Comparison of ENCODE assay signal across 8 cellular contexts in genomic region chr6:30213999-30214982, GRCh38. TPM values are rescaled to one million over a fixed set of nuclear protein-coding genes. Genes with fewer than 3 reads are reported as not detected.
A peak's percentile ranks its signal among the peaks of the same experiment; 100 is the strongest.
DNase-seq lines count a peak whose midpoint lies in the region; ATAC-seq lines count a peak whose summit lies in the region.

No MANE protein-coding gene starts in this region.

- DNase-seq in Caki2 (ENCODE audit: low read depth) (peak; percentile 79), SK-N-DZ (ENCODE audit: low spot score) (peak; percentile 65), glomerular visceral epithelial cell (ENCODE audit: extremely low spot score) (peak; percentile 77), occipital lobe (lab: John Stamatoyannopoulos, UW) (peak; percentile 55), superior temporal gyrus (ENCODE audit: extremely low spot score) (peak; percentile 76)
- DNase-seq in Jurkat, Clone E6-1 (ENCODE audit: low read depth, low spot score), result no peak

- H3K36me3 Mint-ChIP-seq in activated naive CD4-positive, alpha-beta T cell treated with anti-CD3 and anti-CD28 coated beads, Interleukin-2, amount 50 U/mL, for 24 hours, result peaks cover 1% of the 10 kb centered on the region

- H3K27ac Mint-ChIP-seq in activated naive CD4-positive, alpha-beta T cell treated with anti-CD3 and anti-CD28 coated beads, Interleukin-2, amount 50 U/mL, for 24 hours, result peak overlapping the region; percentile 98

- H3K27me3 Mint-ChIP-seq in activated naive CD4-positive, alpha-beta T cell treated with anti-CD3 and anti-CD28 coated beads, Interleukin-2, amount 50 U/mL, for 24 hours, result no peaks in the 10 kb centered on the region

- peak overlapping the region; percentile 91 for H3K4me3 ChIP-seq in Jurkat, Clone E6-1 (ENCODE audit: low read length)

- ATAC-seq in GM21515 (IDR thresholded peaks at IDR 0.05; ENCODE audit: unreplicated experiment), result peak; percentile 61

- H3K9me3 Mint-ChIP-seq in activated naive CD4-positive, alpha-beta T cell treated with anti-CD3 and anti-CD28 coated beads, Interleukin-2, amount 50 U/mL, for 24 hours, result no peaks in the 10 kb centered on the region

- H3K4me3 Mint-ChIP-seq in activated naive CD4-positive, alpha-beta T cell treated with anti-CD3 and anti-CD28 coated beads, Interleukin-2, amount 50 U/mL, for 24 hours, result peak overlapping the region; percentile 95

- peaks cover 55% of the 10 kb centered on the region for H3K4me1 Mint-ChIP-seq in activated naive CD4-positive, alpha-beta T cell treated with anti-CD3 and anti-CD28 coated beads, Interleukin-2, amount 50 U/mL, for 24 hours

- in situ Hi-C loops in Caki2 (cut with HindIII; ENCODE audit: low pct_unique_long_range_greater_than_20kb, low sequenced_read_pairs), result no loop called here

RNA-seq across cellular contexts. Expression of gene TRIM26, which starts 1.1 kb away (rescaled TPM):
- 46.4 and 73.6 TPM in 2 replicates for total RNA-seq in Caki2 (2014; rRNA removed; shearing (Covaris generic); ENCODE audit: low replicate concordance)
- polyA plus RNA-seq in Jurkat, Clone E6-1 (2012; ENCODE audit: insufficient read depth, insufficient read length), result 42.1 TPM
- polyA plus RNA-seq in SK-N-DZ (2014; cell fraction: cytosol; rRNA removed), result 12.7 and 13.6 TPM in 2 replicates
- 11.2 and 14.3 TPM in 2 replicates for polyA plus RNA-seq in SK-N-DZ (2014; cell fraction: nucleus; rRNA removed)
- 12.8 TPM for total RNA-seq in occipital lobe

RNA-seq across cellular contexts. Expression of gene TRIM15, which starts 50.9 kb away (rescaled TPM):
- not detected in 2 replicates for total RNA-seq in Caki2 (2014; rRNA removed; shearing (Covaris generic); ENCODE audit: low replicate concordance)
- not detected for polyA plus RNA-seq in Jurkat, Clone E6-1 (2012; ENCODE audit: insufficient read depth, insufficient read length)
- not detected in 2 replicates for polyA plus RNA-seq in SK-N-DZ (2014; cell fraction: cytosol; rRNA removed)
- not detected in 2 replicates for polyA plus RNA-seq in SK-N-DZ (2014; cell fraction: nucleus; rRNA removed)
- not detected for total RNA-seq in occipital lobe

RNA-seq across cellular contexts. Expression of gene TRIM10, which starts 53.3 kb away (rescaled TPM):
- total RNA-seq in Caki2 (2014; rRNA removed; shearing (Covaris generic); ENCODE audit: low replicate concordance), result not detected in 2 replicates
- polyA plus RNA-seq in Jurkat, Clone E6-1 (2012; ENCODE audit: insufficient read depth, insufficient read length), result not detected
- not detected in 2 replicates for polyA plus RNA-seq in SK-N-DZ (2014; cell fraction: cytosol; rRNA removed)
- polyA plus RNA-seq in SK-N-DZ (2014; cell fraction: nucleus; rRNA removed), result not detected in 2 replicates
- total RNA-seq in occipital lobe, result 0.31 TPM
